ENCODE assay signal across 8 cellular contexts in the genomic region with DNA sequence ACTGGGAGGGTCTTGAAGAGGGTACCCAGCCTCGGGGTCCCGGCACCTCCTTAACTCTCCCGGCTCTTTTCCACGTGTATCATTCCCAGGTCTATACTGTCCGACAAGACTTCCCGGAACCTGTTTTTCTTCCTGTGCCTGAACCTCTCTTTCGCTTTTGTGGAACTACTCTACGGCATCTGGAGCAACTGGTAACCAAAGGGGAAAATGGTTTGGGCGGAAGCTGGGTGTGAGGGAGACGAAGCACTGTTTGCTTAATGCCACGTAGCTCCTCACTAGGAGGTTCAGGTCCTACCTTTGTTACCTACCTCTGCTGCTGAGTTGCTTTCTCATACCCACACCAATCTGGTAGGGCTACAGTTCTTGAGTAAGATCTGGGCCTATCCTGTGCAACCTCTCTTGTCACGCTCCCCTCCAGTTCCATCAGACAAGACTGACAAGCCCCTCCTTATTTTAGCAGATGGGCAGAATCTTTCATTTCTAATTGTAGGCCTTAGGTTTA. TPM values are rescaled to one million over a fixed set of nuclear protein-coding genes. Genes with fewer than 3 reads are reported as not detected.
DNase-seq lines count a peak whose midpoint lies in the region; ATAC-seq, FAIRE-seq and TF ChIP-seq lines count a peak whose summit lies in the region.

No MANE protein-coding gene starts in this region.

- FAIRE-seq in GM12878 (lab: Jason Lieb, UNC) = peak; percentile 66

- intact Hi-C loops in GM12878 (cut with micrococcal nuclease; ENCODE audit: unreplicated experiment) = no loop called here

- H3K4me2 ChIP-seq in GM12878 (ENCODE audit: control insufficient read depth, insufficient read depth) = peak overlapping the region; percentile 94

- H3K79me2 ChIP-seq in GM12878 (ENCODE audit: control insufficient read depth, insufficient read depth, low read length) = peaks cover 51% of the 10 kb centered on the region

- TF ChIP-seq RAD21 in GM12878 (IDR thresholded peaks at IDR 0.05; ENCODE audit: insufficient read depth, low read depth, low read length) = no peak

- H4K20me1 ChIP-seq in GM12878 (ENCODE audit: control insufficient read depth, insufficient read depth) = no peaks in the 10 kb centered on the region

- peak; percentile 82 for TF ChIP-seq POLR2A in GM12878 (IDR thresholded peaks at IDR 0.05; ENCODE audit: low read depth, low read length)

- H3K4me3 ChIP-seq in GM12865 (ENCODE audit: low read depth, low read length) (peak overlapping the region; percentile 64), GM12878 (peak overlapping the region; percentile 89)

- H3K36me3 ChIP-seq in GM12878 (ENCODE audit: control insufficient read depth in 2 of 2, insufficient read depth in 2 of 2, low read length in 1 of 2) = peaks cover 0 to 7% of the 10 kb centered on the region in 2 experiments; a peak in 1 of 4 replicates

- RAD21 ChIA-PET in GM12878 (lab: Charles Lee; ENCODE audit: unreplicated experiment) = interaction anchor here (0.7 to 1.6 kb wide), 2 partner anchors 303 to 514 kb away, joined by 3 to 4 read pairs; no protein-coding TSS in a partner anchor

- in situ Hi-C loops in GM12878 (cut with MboI) = no loop called here

- H3K27ac ChIP-seq in GM12878 (ENCODE audit: control insufficient read depth, insufficient read depth) = peak overlapping the region; percentile 93

- H3K27me3 ChIP-seq in GM12878 (replicated peaks in 1 of 2; ENCODE audit: control insufficient read depth in 2 of 2, insufficient read depth in 2 of 2, low read length in 1 of 2) = no peaks in the 10 kb centered on the region

- WGBS in GM12878 (ENCODE audit: insufficient coverage, insufficient replicate concordance, low lambda C conversion rate, missing lambda C conversion rate) = 2% methylated on average over 12 of the region's 12 CpGs

- no TSS peak for BruUV-seq in GM12878 (replicated peaks; lab: Mats Ljungman, UMichigan)

- peak overlapping the region; percentile 84 for H2AFZ ChIP-seq in GM12878 (ENCODE audit: control insufficient read depth, low read depth, low read length)

- ATAC-seq in GM12878 = peak; percentile 75

- SMC1A ChIA-PET in GM12878 (lab: Charles Lee; ENCODE audit: uncharacterized antibody, unreplicated experiment) = interaction anchor here (0.6 to 3.2 kb wide), 4 partner anchors 10 to 315 kb away, joined by 3 to 14 read pairs (median 4); no protein-coding TSS in a partner anchor

- DNase-seq in GM12865 (ENCODE audit: low read depth) (peak; percentile 88), H4 (ENCODE audit: low spot score) (peak; percentile 34), LoVo (ENCODE audit: low spot score) (peak; percentile 57), T-helper 9 cell (peak; percentile 48), GM12878 (ENCODE audit: low read depth, low spot score) (peak; percentile 57), islet precursor cell (peak; percentile 75), ecto neural progenitor cell (ENCODE audit: low spot score) (no peak)
- peak; percentile 22 to 40 for DNase-seq in stimulated activated CD4-positive, alpha-beta T cell treated with anti-CD3 and anti-CD28 coated beads, Interleukin-1b, Interleukin-23, amount 100 ng/mL, for 4 hours (ENCODE audit: low read depth in 2 of 2)

- POLR2A ChIA-PET in GM12878 (lab: Charles Lee) = interaction anchor here (1.3 kb wide), 1 partner anchor 20 kb away, joined by 3 read pairs; no protein-coding TSS in a partner anchor

- H3K9ac ChIP-seq in GM12878 (ENCODE audit: control insufficient read depth, insufficient read depth, low read length) = peak overlapping the region; percentile 98

- peaks cover 8% of the 10 kb centered on the region; the same call in 1 of the 2 replicates for H3K4me1 ChIP-seq in GM12878 (ENCODE audit: control insufficient read depth, insufficient read depth, low read length)

- TF ChIP-seq EP300 in GM12878 (IDR thresholded peaks at IDR 0.05; ENCODE audit: borderline replicate concordance in 1 of 2, control insufficient read depth in 1 of 2, low read depth in 2 of 2, low read length in 2 of 2) = no peak

- no peak for TF ChIP-seq CTCF in GM12865 (IDR thresholded peaks at IDR 0.05; ENCODE audit: insufficient read depth, low read depth, low read length, missing control alignments)
- TF ChIP-seq CTCF in GM12878 (IDR thresholded peaks at IDR 0.05 in 2 of 3, conservative IDR thresholded peaks at IDR 0.05 in 1 of 3; ENCODE audit: control insufficient read depth in 2 of 3, extremely low read depth in 1 of 3, insufficient read depth in 1 of 3, low read depth in 3 of 3, low read length in 3 of 3) = no peak

- CTCF ChIA-PET in GM12878 (lab: Yijun Ruan, JAX) = interaction anchor here (1.0 to 1.2 kb wide), 2 partner anchors 10 to 29 kb away, joined by 3 read pairs; no protein-coding TSS in a partner anchor

- H3K9me3 ChIP-seq in GM12878 (replicated peaks; ENCODE audit: control insufficient read depth, insufficient read depth, low read length) = no peaks in the 10 kb centered on the region; the same call in 2 of the 3 replicates

TF ChIP-seq in GM12878, 131 proteins besides CTCF, POLR2A, EP300 and RAD21 (continues in another document):
- 0 out of 2 replicates have a peak, but pooled peaks have one; percentile 33 for TF ChIP-seq NBN (IDR thresholded peaks at IDR 0.05)
- TF ChIP-seq SREBF2 (IDR thresholded peaks at IDR 0.05; ENCODE audit: low read length) = peak; percentile 52; the same call in 1 of the 2 replicates
- no peak for TF ChIP-seq SUZ12 (IDR thresholded peaks at IDR 0.05; ENCODE audit: unreplicated experiment)
- no peak for TF ChIP-seq FOXK2 (IDR thresholded peaks at IDR 0.05)
- no peak; the same call in 1 of the 2 replicates for TF ChIP-seq RUNX3 (IDR thresholded peaks at IDR 0.05; ENCODE audit: low read length)
- TF ChIP-seq, protein P1, sequence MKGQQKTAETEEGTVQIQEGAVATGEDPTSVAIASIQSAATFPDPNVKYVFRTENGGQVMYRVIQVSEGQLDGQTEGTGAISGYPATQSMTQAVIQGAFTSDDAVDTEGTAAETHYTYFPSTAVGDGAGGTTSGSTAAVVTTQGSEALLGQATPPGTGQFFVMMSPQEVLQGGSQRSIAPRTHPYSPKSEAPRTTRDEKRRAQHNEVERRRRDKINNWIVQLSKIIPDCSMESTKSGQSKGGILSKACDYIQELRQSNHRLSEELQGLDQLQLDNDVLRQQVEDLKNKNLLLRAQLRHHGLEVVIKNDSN (IDR thresholded peaks at IDR 0.05; ENCODE audit: borderline replicate concordance, extremely low read length, insufficient read depth, low read depth, low read length) = no peak
- peak; percentile 77 for TF ChIP-seq PML (IDR thresholded peaks at IDR 0.05; ENCODE audit: low read length)
- TF ChIP-seq SPI1 (IDR thresholded peaks at IDR 0.05; ENCODE audit: borderline replicate concordance, insufficient read depth, low read depth, low read length) = no peak
- no peak for TF ChIP-seq ASH2L (IDR thresholded peaks at IDR 0.05; ENCODE audit: borderline replicate concordance, low read depth)
- TF ChIP-seq TCF3 (IDR thresholded peaks at IDR 0.05; ENCODE audit: borderline replicate concordance, insufficient read depth, low read depth, low read length) = no peak
- TF ChIP-seq TAF1 (IDR thresholded peaks at IDR 0.05; ENCODE audit: borderline replicate concordance, low read depth, low read length) = peak; percentile 61; the same call in 1 of the 2 replicates
- no peak for TF ChIP-seq CEBPB (IDR thresholded peaks at IDR 0.05; ENCODE audit: borderline replicate concordance in 1 of 2, low read depth in 2 of 2, low read length in 2 of 2)
- no peak for TF ChIP-seq NR2C1 (IDR thresholded peaks at IDR 0.05)
- no peak for TF ChIP-seq EGR1 (IDR thresholded peaks at IDR 0.05; ENCODE audit: borderline replicate concordance in 1 of 2, low read depth in 2 of 2, low read length in 2 of 2)
- no peak for TF ChIP-seq YY1 (IDR thresholded peaks at IDR 0.05; ENCODE audit: low read depth, low read length)

RNA-seq across cellular contexts. Expression of a gene that starts 0.6 kb away (rescaled TPM):
- 32.7 and 41.3 TPM in 2 replicates for total RNA-seq in H4 (2014; rRNA removed; shearing (Covaris generic))
- 69.9 and 74.4 TPM in 2 replicates for total RNA-seq in GM12878 (2013; cell fraction: nucleolus; rRNA removed)
- total RNA-seq in GM12878 (2014; rRNA removed) (18.5 and 20.2 TPM in 2 replicates), GM12878 (2014; rRNA removed; fragmentation: Illumina TruSeq; extraction: Trizol) (19.9 and 20.5 TPM in 2 replicates), GM12878 (2021) (18.1 and 23.3 TPM in 2 replicates)
- 3.9 TPM for polyA plus RNA-seq in GM12878 (2011; ENCODE audit: low read depth)
- polyA plus RNA-seq in GM12878 (2011; rRNA removed) (15.4 and 21.1 TPM in 2 replicates), GM12878 (2014; fragmentation: Illumina TruSeq; extraction: Trizol) (11.3 and 13.4 TPM in 2 replicates), GM12878 (2014; fragmentation: Nextera tagmentation; extraction: Ambion mirVana) (1 to 10 TPM; 4.4 to 9.4 TPM), GM12878 (2014; rRNA removed) (6.5 and 7.2 TPM in 2 replicates), GM12878 (2016; fragmentation: Nextera tagmentation; extraction: Ambion mirVana) (10 to 100 TPM; 19.5 to 20.7 TPM)
- polyA plus RNA-seq in GM12878 (2011; cell fraction: cytosol; rRNA removed) = 6.7 and 9.5 TPM in 2 replicates
- polyA plus RNA-seq in GM12878 (2011; cell fraction: nucleus; rRNA removed) = 12.8 and 13.6 TPM in 2 replicates
- 6.4 TPM in 2 replicates for polyA plus RNA-seq in GM12878 (2012)
- 30.4 and 39.4 TPM in 2 replicates for polyA minus RNA-seq in GM12878 (2011; rRNA and poly(A)+ RNA removed)
- 9.7 and 10.3 TPM in 2 replicates for polyA minus RNA-seq in GM12878 (2011; cell fraction: cytosol; rRNA and poly(A)+ RNA removed)
- 8.6 and 15.5 TPM in 2 replicates for polyA minus RNA-seq in GM12878 (2011; cell fraction: nucleus; rRNA and poly(A)+ RNA removed)

RNA-seq across cellular contexts. Expression of a gene that starts 1.9 kb away (rescaled TPM):
- total RNA-seq in H4 (2014; rRNA removed; shearing (Covaris generic)) = 21.8 and 31.1 TPM in 2 replicates
- 70.2 and 71.1 TPM in 2 replicates for total RNA-seq in GM12878 (2013; cell fraction: nucleolus; rRNA removed)
- total RNA-seq in GM12878 (2014; rRNA removed) (10.2 and 15.0 TPM in 2 replicates), GM12878 (2014; rRNA removed; fragmentation: Illumina TruSeq; extraction: Trizol) (18.6 and 20.3 TPM in 2 replicates), GM12878 (2021) (11.6 and 12.6 TPM in 2 replicates)
- polyA plus RNA-seq in GM12878 (2011; ENCODE audit: low read depth) = 6.0 TPM
- polyA plus RNA-seq in GM12878 (2011; rRNA removed) (51.1 and 72.3 TPM in 2 replicates), GM12878 (2014; fragmentation: Illumina TruSeq; extraction: Trizol) (18.5 and 19.0 TPM in 2 replicates), GM12878 (2014; fragmentation: Nextera tagmentation; extraction: Ambion mirVana) (10 to 100 TPM; 16.1 to 27.2 TPM), GM12878 (2014; rRNA removed) (10.3 and 12.1 TPM in 2 replicates), GM12878 (2016; fragmentation: Nextera tagmentation; extraction: Ambion mirVana) (10 to 100 TPM; 15.4 to 16.3 TPM)
- polyA plus RNA-seq in GM12878 (2011; cell fraction: cytosol; rRNA removed) = 12.9 and 14.1 TPM in 2 replicates
- 60.9 and 64.7 TPM in 2 replicates for polyA plus RNA-seq in GM12878 (2011; cell fraction: nucleus; rRNA removed)
- 7.1 and 7.7 TPM in 2 replicates for polyA plus RNA-seq in GM12878 (2012)
- 20.9 and 24.6 TPM in 2 replicates for polyA minus RNA-seq in GM12878 (2011; rRNA and poly(A)+ RNA removed)
- polyA minus RNA-seq in GM12878 (2011; cell fraction: cytosol; rRNA and poly(A)+ RNA removed) = 6.4 and 9.5 TPM in 2 replicates
- 26.2 and 43.1 TPM in 2 replicates for polyA minus RNA-seq in GM12878 (2011; cell fraction: nucleus; rRNA and poly(A)+ RNA removed)
